In the genomic region with DNA sequence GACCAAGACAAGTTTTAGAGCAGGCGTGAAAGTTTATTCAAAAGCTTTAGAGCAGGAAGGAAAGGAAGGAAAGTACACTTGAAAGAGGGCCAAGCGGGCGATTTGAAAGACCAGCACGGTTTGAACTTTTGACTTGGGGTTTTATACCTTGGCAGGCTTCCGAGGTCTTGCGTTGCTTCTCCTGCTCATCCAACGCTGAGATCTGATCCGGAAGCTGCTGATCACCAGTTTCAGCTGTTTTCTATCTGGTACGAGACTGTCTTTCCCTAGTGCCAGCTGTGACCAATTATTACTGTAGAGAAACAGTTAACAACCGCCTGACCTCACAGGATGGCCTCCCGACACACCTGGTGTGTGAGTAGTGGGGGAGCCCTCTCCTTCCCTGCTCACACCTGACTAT, we compare ENCODE assay signal across 11 cellular contexts. TPM values are rescaled to one million over a fixed set of nuclear protein-coding genes. Genes with fewer than 3 reads are reported as not detected.
DNase-seq lines count a peak whose midpoint lies in the region; ATAC-seq lines count a peak whose summit lies in the region.
"Had no signal": no experiment of that assay in that cellular context is flagged by ENCODE, and none has a peak within 500 bp of the region (broad histone marks: within the 10 kb centered on the region; RNA-seq: fewer than 3 reads in every experiment).

No MANE protein-coding gene starts in this region.

- DNase-seq in DMS 273 (lab: John Stamatoyannopoulos, UW; ENCODE audit: unreplicated experiment) (peak; percentile 52), DMS 273 treated with DMSO at 0.1 percent for 48 hours (lab: John Stamatoyannopoulos, UW) (no peak), NCI-H510A (lab: John Stamatoyannopoulos, UW) (peak; percentile 45), dermis blood vessel endothelial cell (peak; percentile 43), sciatic nerve (ENCODE audit: low spot score) (peak; percentile 69), cardiac septum (ENCODE audit: low spot score) (no peak)
- DNase-seq: activated CD8-positive, alpha-beta T cell treated with anti-CD3 and anti-CD28 coated beads for 36 hours; cortex of kidney; stimulated activated CD4-positive, alpha-beta T cell treated with anti-CD3 and anti-CD28 coated beads, Interleukin-4, amount 100 ng/mL, for 1 hour had no signal

- intact Hi-C loops in sciatic nerve (cut with DNase I): no loop called here
- intact Hi-C loops in cardiac septum (cut with DNase I): no loop called here

- peak; percentile 77 for ATAC-seq in sciatic nerve
- no peak for ATAC-seq in GM21619 (IDR thresholded peaks at IDR 0.05; ENCODE audit: unreplicated experiment)
- ATAC-seq in HG02973 (IDR thresholded peaks at IDR 0.05; ENCODE audit: unreplicated experiment): no peak
- ATAC-seq: activated CD8-positive, alpha-beta T cell treated with anti-CD3 and anti-CD28 coated beads for 36 hours had no signal

RNA-seq across cellular contexts. Expression of a gene that starts 20.6 kb away (rescaled TPM):
- 14.5 and 15.4 TPM in 2 replicates for total RNA-seq in dermis blood vessel endothelial cell
- total RNA-seq in sciatic nerve: 12.6 TPM
- 10.1 TPM for total RNA-seq in cardiac septum

RNA-seq across cellular contexts. Expression of a gene that starts 47.6 kb away (rescaled TPM):
- total RNA-seq in dermis blood vessel endothelial cell (469 and 711 TPM in 2 replicates), sciatic nerve (40.3 TPM), cardiac septum (77.8 TPM)
- total RNA-seq: activated CD8-positive, alpha-beta T cell treated with anti-CD3 and anti-CD28 coated beads for 36 hours had no signal

Comparison
In these comparisons a context has a peak if more than half of its experiments do, and no peak if none do; other contexts are left out.
1. DNase-seq: peak in DMS 273 (single experiment), NCI-H510A (single experiment), dermis blood vessel endothelial cell (single experiment) and sciatic nerve (single experiment); none in DMS 273 treated with DMSO at 0.1 percent for 48 hours (single experiment) and cardiac septum (single experiment).